In genomic region chr13:103516009-103516795, GRCh38 we compare ENCODE assay signal across 19 cellular contexts.
"Had no signal": no experiment of that assay in that cellular context is flagged by ENCODE, and none has a peak within 500 bp of the region (broad histone marks: within the 10 kb centered on the region; RNA-seq: fewer than 3 reads in every experiment).

No MANE protein-coding gene starts in this region.

- H2AFZ ChIP-seq: hepatocyte had no signal

- DNase-seq: activated CD4-positive, alpha-beta T cell treated with anti-CD3 and anti-CD28 coated beads, Interleukin-2, amount 10 ng/mL, durations not matched to agents 7 days and 5 days; activated CD4-positive, CD25-positive, alpha-beta regulatory T cell; activated gamma-delta T cell treated with Interleukin-2 at 50 U/mL for 16 hours; amniotic stem cell; caudate nucleus; kidney; left ventricle myocardium superior; mesenchymal stem cell; right cardiac atrium; stimulated activated CD4-positive, alpha-beta T cell treated with anti-CD3 and anti-CD28 coated beads, Interleukin-15, amount 100 ng/mL, for 24 hours; stimulated activated CD4-positive, alpha-beta T cell treated with anti-CD3 and anti-CD28 coated beads, Interleukin-4, amount 100 ng/mL, for 1 hour; stimulated activated naive B cell treated with anti-CD40 and anti-IgM and Interleukin-4, amounts not matched to agents 10 μg/mL and 1 μg/mL and 100 μg/mL, for 72 hours; transverse colon had no signal

- H3K27ac ChIP-seq: esophagus muscularis mucosa, hepatocyte, prostate gland, skin epidermis, vagina had no signal

- H3K9me3 ChIP-seq: esophagus muscularis mucosa, prostate gland, transverse colon, vagina had no signal

- H3K4me1 ChIP-seq: esophagus muscularis mucosa, prostate gland, vagina had no signal

- H3K4me3 ChIP-seq: esophagus muscularis mucosa, hepatocyte, prostate gland, skin epidermis, transverse colon, vagina had no signal

- ATAC-seq: left ventricle myocardium superior; natural killer cell treated with Interleukin-12 subunit alpha and Interleukin-12 subunit beta and Interleukin-15 and Interleukin-18, amount 100 ng/mL, for 72 hours; right cardiac atrium; stimulated activated naive B cell treated with anti-CD40 and anti-IgM and Interleukin-4, amounts not matched to agents 10 μg/mL and 1 μg/mL and 100 μg/mL, for 72 hours had no signal

- H3K79me2 ChIP-seq: hepatocyte had no signal

- FAIRE-seq: kidney had no signal

- H3K36me3 ChIP-seq: esophagus muscularis mucosa, prostate gland, transverse colon, vagina had no signal

- H3K27me3 ChIP-seq: esophagus muscularis mucosa, hepatocyte, transverse colon, vagina had no signal
